Comparison of ENCODE assay signal across 8 cellular contexts in the genomic region with DNA sequence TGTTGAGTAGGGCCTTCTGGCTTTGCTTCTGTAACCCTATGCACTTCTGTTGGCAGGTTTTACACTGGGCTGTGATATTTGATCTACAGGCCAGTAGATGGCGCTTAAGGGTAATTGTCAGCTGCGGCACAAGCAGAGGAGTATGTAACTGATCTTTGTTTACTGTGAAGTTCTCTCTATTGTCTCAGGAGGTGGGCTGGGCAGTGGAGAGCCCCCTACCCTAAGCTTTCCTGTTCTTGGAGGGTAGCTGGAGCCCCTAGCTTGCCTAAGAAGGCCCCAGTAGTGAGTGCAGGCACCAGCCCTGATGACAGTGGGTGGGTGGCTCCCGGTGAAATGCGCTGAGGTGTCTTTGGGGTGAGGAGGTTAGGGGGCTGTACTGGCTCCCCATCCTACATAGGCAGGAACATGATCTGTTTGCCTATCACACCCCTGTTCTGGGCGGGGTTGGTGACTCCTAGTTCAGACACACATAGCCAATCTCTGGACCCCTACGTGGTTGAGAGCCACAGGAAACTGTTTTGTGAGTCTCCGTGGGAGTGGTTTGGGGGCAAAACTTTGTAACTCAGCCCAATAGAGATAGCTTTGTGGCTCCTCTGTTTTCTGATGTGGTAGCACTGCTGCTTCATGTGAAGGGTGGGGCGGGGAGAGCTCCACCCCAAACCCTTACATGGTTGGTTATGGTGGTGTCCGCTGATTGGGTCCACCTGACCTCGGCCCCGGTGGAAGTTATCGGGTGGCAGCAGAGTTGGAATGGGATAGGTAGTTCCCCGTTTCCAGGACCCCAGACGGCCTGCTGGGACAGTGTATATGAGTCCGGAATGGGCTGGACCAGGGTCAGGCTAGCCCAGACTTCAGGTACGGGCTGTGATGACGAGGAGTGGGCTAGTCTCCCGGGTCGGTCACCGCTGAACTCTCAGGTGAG.
A peak's percentile ranks its signal among the peaks of the same experiment; 100 is the strongest.
DNase-seq lines count a peak whose midpoint lies in the region; ATAC-seq, FAIRE-seq and TF ChIP-seq lines count a peak whose summit lies in the region.

No MANE protein-coding gene starts in this region.

- no peak overlapping the region for H2AFZ ChIP-seq in HepG2 (ENCODE audit: low read length)

- TF ChIP-seq CTCF in GM06990 (IDR thresholded peaks at IDR 0.05; ENCODE audit: insufficient read depth, low read length, poor library complexity, severe bottlenecking) (peak; percentile 79), HepG2 (CRISPR knock-in tag; IDR thresholded peaks at IDR 0.05) (peak; percentile 82)

- no peak for TF ChIP-seq POLR2A in HepG2 (IDR thresholded peaks at IDR 0.05; ENCODE audit: insufficient read depth in 1 of 2, low read depth in 2 of 2, low read length in 2 of 2)

- in situ Hi-C loops in HepG2 (cut with HindIII; ENCODE audit: extremely low pct_ligation_motif_present, low pct_unique_long_range_greater_than_20kb): loop anchor here (5.0 to 25.0 kb wide), 2 partner anchors 224 to 424 kb away; a partner anchor contains a TSS

- no peak overlapping the region for H3K27ac ChIP-seq in HepG2 (ENCODE audit: extremely low read length, insufficient read depth, low read length)

- no peaks in the 10 kb centered on the region for H3K27me3 Mint-ChIP-seq in activated CD4-positive, alpha-beta T cell treated with anti-CD3 and anti-CD28 coated beads for 36 hours

- ATAC-seq in HG02840 (IDR thresholded peaks at IDR 0.05; ENCODE audit: low FRiP score, unreplicated experiment) (peak; percentile 63), HepG2 (peak; percentile 92), HG03039 (IDR thresholded peaks at IDR 0.05; ENCODE audit: unreplicated experiment) (no peak)
- ATAC-seq in activated CD4-positive, alpha-beta T cell treated with anti-CD3 and anti-CD28 coated beads for 36 hours: peak; percentile 86

- TF ChIP-seq RAD21 in HepG2 (CRISPR knock-in tag; IDR thresholded peaks at IDR 0.05): peak; percentile 56

- WGBS in HepG2 (ENCODE audit: low lambda C conversion rate): 20% methylated on average over 17 of the region's 20 CpGs

- H3K4me3 Mint-ChIP-seq in activated CD4-positive, alpha-beta T cell treated with anti-CD3 and anti-CD28 coated beads for 36 hours: peak overlapping the region; percentile 73

- H4K20me1 ChIP-seq in HepG2 (ENCODE audit: insufficient read depth, low read length): no peaks in the 10 kb centered on the region

- no peaks in the 10 kb centered on the region for H3K9me3 ChIP-seq in HepG2 (ENCODE audit: low read length)

- peak; percentile 32 for DNase-seq in GM06990 (ENCODE audit: extremely low read depth, insufficient read length)
- DNase-seq in NCI-H2196 treated with DMSO at 0.1 percent for 48 hours (lab: John Stamatoyannopoulos, UW; ENCODE audit: unreplicated experiment): peak; percentile 20
- peak; percentile 77 for DNase-seq in activated CD4-positive, alpha-beta T cell treated with anti-CD3 and anti-CD28 coated beads for 36 hours
- DNase-seq in dermis blood vessel endothelial cell: peak; percentile 85
- DNase-seq in HepG2 (ENCODE audit: low spot score): peak; percentile 43
- peak; percentile 60 for DNase-seq in stimulated activated CD4-positive, alpha-beta T cell treated with anti-CD3 and anti-CD28 coated beads, Interleukin-4, amount 100 ng/mL, for 1 hour

- H3K27me3 ChIP-seq in GM06990 (replicated peaks; ENCODE audit: control insufficient read depth, insufficient read depth, low read length): no peaks in the 10 kb centered on the region; the same call in 1 of the 2 replicates
- no peaks in the 10 kb centered on the region; a peak in 1 of 5 replicates for H3K27me3 ChIP-seq in HepG2 (ENCODE audit: control insufficient read depth in 1 of 2, insufficient read depth in 2 of 2, low read length in 2 of 2)

- H3K9me3 Mint-ChIP-seq in activated CD4-positive, alpha-beta T cell treated with anti-CD3 and anti-CD28 coated beads for 36 hours (ENCODE audit: low read depth): peaks cover 2% of the 10 kb centered on the region

- FAIRE-seq in HepG2 (lab: Jason Lieb, UNC): peak; percentile 72

- intact Hi-C loops in activated CD4-positive, alpha-beta T cell treated with anti-CD3 and anti-CD28 coated beads for 36 hours (cut with DNase I, micrococcal nuclease): loop anchor here (1.0 to 10.0 kb wide), 18 partner anchors 34 to 494 kb away; a partner anchor contains a TSS
- intact Hi-C loops in HepG2 (cut with micrococcal nuclease; ENCODE audit: unreplicated experiment): loop anchor here (1.0 kb wide), 2 partner anchors 220 to 226 kb away; no protein-coding TSS in a partner anchor

- no peaks in the 10 kb centered on the region for H3K79me2 ChIP-seq in HepG2 (ENCODE audit: insufficient read depth, low read length)

- POLR2A ChIA-PET in activated CD4-positive, alpha-beta T cell treated with anti-CD3 and anti-CD28 coated beads for 36 hours (lab: Charles Lee): interaction anchor here (0.6 to 2.4 kb wide), 2 partner anchors 60 to 79 kb away, joined by 7 to 12 read pairs; a partner anchor contains a TSS
- POLR2A ChIA-PET in HepG2 (lab: Yijun Ruan, JAX): no interaction called here

- peak overlapping the region; percentile 51 for H3K4me3 ChIP-seq in GM06990 (replicated peaks; ENCODE audit: low read depth, low read length)
- H3K4me3 ChIP-seq in HepG2 (replicated peaks in 1 of 3; ENCODE audit: insufficient read depth in 1 of 3, low read depth in 2 of 3, low read length in 3 of 3): no peak overlapping the region

- TF ChIP-seq EP300 in HepG2 (IDR thresholded peaks at IDR 0.05; ENCODE audit: low read depth in 2 of 2, low read length in 2 of 2) (no peak), HepG2 (CRISPR knock-in tag; IDR thresholded peaks at IDR 0.05; ENCODE audit: borderline replicate concordance) (no peak)

- H3K4me2 ChIP-seq in HepG2 (ENCODE audit: low read depth, low read length): no peak overlapping the region

- BruUV-seq in HepG2 (replicated peaks; lab: Mats Ljungman, UMichigan): no TSS peak

- CTCF ChIA-PET in activated CD4-positive, alpha-beta T cell treated with anti-CD3 and anti-CD28 coated beads for 36 hours (lab: Charles Lee): interaction anchor here (0.6 to 5.4 kb wide), 51 partner anchors 10 to 495 kb away, joined by 3 to 108 read pairs (median 4); a partner anchor contains a TSS
- CTCF ChIA-PET in HepG2 (lab: Yijun Ruan, JAX; ENCODE audit: low intra/inter-chr PET ratio, low total read pairs): interaction anchor here (0.7 to 3.0 kb wide), 4 partner anchors 220 to 434 kb away, joined by 3 to 26 read pairs (median 6); a partner anchor contains a TSS

- H3K27ac Mint-ChIP-seq in activated CD4-positive, alpha-beta T cell treated with anti-CD3 and anti-CD28 coated beads for 36 hours: peak overlapping the region; percentile 86

- peaks cover 28% of the 10 kb centered on the region for H3K4me1 Mint-ChIP-seq in activated CD4-positive, alpha-beta T cell treated with anti-CD3 and anti-CD28 coated beads for 36 hours

- no peaks in the 10 kb centered on the region for H3K36me3 ChIP-seq in GM06990 (ENCODE audit: control insufficient read depth, insufficient read depth, low read length)
- no peaks in the 10 kb centered on the region for H3K36me3 ChIP-seq in HepG2 (replicated peaks in 1 of 2; ENCODE audit: control insufficient read depth in 1 of 2, insufficient read depth in 2 of 2, low read length in 2 of 2)

- H3K9ac ChIP-seq in HepG2 (ENCODE audit: insufficient read depth, low read depth, low read length): no peak overlapping the region

- H3K36me3 Mint-ChIP-seq in activated CD4-positive, alpha-beta T cell treated with anti-CD3 and anti-CD28 coated beads for 36 hours (ENCODE audit: low read depth): no peaks in the 10 kb centered on the region

- H3K4me1 ChIP-seq in HepG2 (ENCODE audit: insufficient read depth, low read length): no peaks in the 10 kb centered on the region

TF ChIP-seq in HepG2, 621 proteins besides CTCF, POLR2A, EP300 and RAD21:
- TF ChIP-seq FOXA3 (CRISPR knock-in tag; IDR thresholded peaks at IDR 0.05) (0 out of 2 replicates have a peak, but pooled peaks have one; percentile 13), STAG1 (CRISPR knock-in tag; IDR thresholded peaks at IDR 0.05) (peak; percentile 78), RARG (CRISPR knock-in tag; IDR thresholded peaks at IDR 0.05; ENCODE audit: low read depth) (no peak), RFX3 (CRISPR knock-in tag; IDR thresholded peaks at IDR 0.05) (no peak), SMC3 (IDR thresholded peaks at IDR 0.05; ENCODE audit: low read length) (peak; percentile 82)
TF ChIP-seq in HepG2: peak in this region for 3.

Comparison
In these comparisons a context has a peak if more than half of its experiments do, and no peak if none do; other contexts are left out.
1. DNase-seq: peak in every context shown above with its lines; median percentile 85 in dermis blood vessel endothelial cell; 77 in activated CD4-positive, alpha-beta T cell treated with anti-CD3 and anti-CD28 coated beads for 36 hours; 60 in stimulated activated CD4-positive, alpha-beta T cell treated with anti-CD3 and anti-CD28 coated beads, Interleukin-4, amount 100 ng/mL, for 1 hour; 43 in HepG2; 32 in GM06990; 20 in NCI-H2196 treated with DMSO at 0.1 percent for 48 hours.